16 cellular contexts compared by ENCODE assay signal in the genomic region with DNA sequence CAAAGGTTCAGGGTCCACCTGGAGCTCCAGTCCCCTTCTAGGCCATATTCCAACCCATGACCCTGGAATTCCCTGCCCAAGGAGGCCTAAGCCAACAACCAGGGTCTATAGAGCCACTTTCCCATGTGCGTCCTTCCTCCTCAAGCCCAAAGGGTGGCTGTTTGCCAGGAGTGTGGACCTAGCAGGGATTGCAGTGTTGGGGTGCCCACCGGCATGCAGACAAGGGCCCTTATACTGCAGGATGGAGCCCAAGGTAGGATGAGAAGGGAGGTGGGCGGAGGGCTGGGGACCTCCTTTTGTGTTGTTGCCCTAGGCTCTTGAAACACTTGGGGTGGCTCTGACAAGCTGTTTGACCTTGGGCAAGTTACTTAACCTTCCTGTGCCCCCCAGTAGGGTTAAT. TPM values are rescaled to one million over a fixed set of nuclear protein-coding genes. Genes with fewer than 3 reads are reported as not detected.
"Had no signal": no experiment of that assay in that cellular context is flagged by ENCODE, and none has a peak within 500 bp of the region (broad histone marks: within the 10 kb centered on the region; RNA-seq: fewer than 3 reads in every experiment).

No MANE protein-coding gene starts in this region.

- H3K9me3 ChIP-seq: pancreas, stomach, uterus had no signal

- ATAC-seq: activated CD8-positive, alpha-beta T cell treated with anti-CD3 and anti-CD28 coated beads for 36 hours; esophagus mucosa; pancreas had no signal

- H3K4me1 ChIP-seq: pancreas, uterus had no signal

- H3K27ac Mint-ChIP-seq: activated CD8-positive, alpha-beta T cell treated with anti-CD3 and anti-CD28 coated beads for 36 hours; activated naive CD4-positive, alpha-beta T cell treated with anti-CD3 and anti-CD28 coated beads for 36 hours; activated T-helper 1 cell treated with anti-CD3 and anti-CD28 coated beads, Interleukin-12 subunit alpha, Interleukin-12 subunit beta, Interleukin-2, Interleukin-4 antibody, amounts not matched to agents 30 ng/mL and 10 ng/mL and 1 ng/mL, durations not matched to agents 14 hours and 24 hours and 36 hours; nephron progenitor cell had no signal

- DNase-seq: activated CD4-positive, alpha-beta T cell treated with anti-CD3 and anti-CD28 coated beads for 4 hours; activated CD8-positive, alpha-beta memory T cell treated with anti-CD3 and anti-CD28 coated beads, Interleukin-2, amount 50 U/mL, for 48 hours; activated CD8-positive, alpha-beta T cell treated with anti-CD3 and anti-CD28 coated beads for 36 hours; activated naive CD4-positive, alpha-beta T cell treated with anti-CD3 and anti-CD28 coated beads for 36 hours; amniotic stem cell; brain microvascular endothelial cell; cerebellar nuclear complex; nephron progenitor cell; stimulated activated CD4-positive, alpha-beta T cell treated with anti-CD3 and anti-CD28 coated beads, Interleukin-4, amount 100 ng/mL, for 4 hours; stomach; T-helper 1 cell; uterus had no signal

- H3K27me3 Mint-ChIP-seq: activated CD8-positive, alpha-beta T cell treated with anti-CD3 and anti-CD28 coated beads for 36 hours had no signal

- H3K27ac ChIP-seq: brain microvascular endothelial cell, pancreas, stomach, uterus had no signal

- H3K9me3 Mint-ChIP-seq: activated CD8-positive, alpha-beta T cell treated with anti-CD3 and anti-CD28 coated beads for 36 hours; activated naive CD4-positive, alpha-beta T cell treated with anti-CD3 and anti-CD28 coated beads for 36 hours; activated T-helper 1 cell treated with anti-CD3 and anti-CD28 coated beads, Interleukin-12 subunit alpha, Interleukin-12 subunit beta, Interleukin-2, Interleukin-4 antibody, amounts not matched to agents 30 ng/mL and 10 ng/mL and 1 ng/mL, durations not matched to agents 14 hours and 24 hours and 36 hours; nephron progenitor cell had no signal

- H3K27me3 ChIP-seq: brain microvascular endothelial cell, pancreas, uterus had no signal

- H3K36me3 ChIP-seq: brain microvascular endothelial cell, pancreas, stomach, uterus had no signal

- H3K4me3 ChIP-seq: lung, pancreas, stomach, uterus had no signal

- H3K4me3 Mint-ChIP-seq: activated CD8-positive, alpha-beta T cell treated with anti-CD3 and anti-CD28 coated beads for 36 hours; activated naive CD4-positive, alpha-beta T cell treated with anti-CD3 and anti-CD28 coated beads for 36 hours; activated T-helper 1 cell treated with anti-CD3 and anti-CD28 coated beads, Interleukin-12 subunit alpha, Interleukin-12 subunit beta, Interleukin-2, Interleukin-4 antibody, amounts not matched to agents 30 ng/mL and 10 ng/mL and 1 ng/mL, durations not matched to agents 14 hours and 24 hours and 36 hours; nephron progenitor cell had no signal

RNA-seq across cellular contexts. Expression of a gene that starts 32.0 kb away (rescaled TPM):
- total RNA-seq: activated CD8-positive, alpha-beta T cell treated with anti-CD3 and anti-CD28 coated beads for 36 hours; activated T-helper 1 cell treated with anti-CD3 and anti-CD28 coated beads, Interleukin-12 subunit alpha, Interleukin-12 subunit beta, Interleukin-2, Interleukin-4 antibody, amounts not matched to agents 30 ng/mL and 10 ng/mL and 1 ng/mL, durations not matched to agents 14 hours and 24 hours and 36 hours had no signal
